Comparison of ENCODE assay signal across 1 cellular context in the genomic region with DNA sequence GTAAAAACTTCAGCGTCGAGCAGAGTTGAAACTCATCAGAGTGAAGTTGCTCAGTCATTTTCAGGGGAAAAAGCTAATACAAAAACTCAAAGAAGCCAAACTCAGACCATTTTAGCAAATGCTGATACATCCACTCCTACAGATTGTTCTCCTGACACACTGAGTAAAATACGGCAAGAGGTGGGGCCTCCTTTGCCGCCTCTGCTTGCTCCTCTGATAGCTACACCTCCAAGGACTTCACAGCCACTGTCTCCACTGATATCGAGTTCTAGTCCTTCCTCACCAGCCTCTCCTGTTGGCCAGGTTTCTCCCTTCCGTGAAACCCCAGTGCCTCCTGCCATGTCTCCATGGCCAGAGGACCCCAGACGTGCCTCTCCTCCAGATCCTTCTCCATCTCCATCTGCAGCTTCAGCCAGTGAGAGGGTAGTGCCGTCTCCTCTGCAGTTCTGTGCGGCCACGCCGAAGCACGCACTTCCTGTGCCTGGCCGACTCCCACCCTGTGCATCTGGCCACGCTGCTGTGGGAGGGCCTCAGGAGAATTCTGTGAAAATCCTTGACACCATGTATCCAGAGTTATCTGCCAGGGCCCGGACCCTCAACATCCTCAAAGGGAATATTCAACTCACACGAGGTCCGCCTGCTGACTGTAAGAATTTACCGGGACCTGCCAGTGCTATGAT.
TF ChIP-seq lines count a peak whose summit lies in the region.

No MANE protein-coding gene starts in this region.

TF ChIP-seq in WTC11, 78 proteins besides CTCF, POLR2A, EP300 and RAD21:
- TF ChIP-seq, protein P1, sequence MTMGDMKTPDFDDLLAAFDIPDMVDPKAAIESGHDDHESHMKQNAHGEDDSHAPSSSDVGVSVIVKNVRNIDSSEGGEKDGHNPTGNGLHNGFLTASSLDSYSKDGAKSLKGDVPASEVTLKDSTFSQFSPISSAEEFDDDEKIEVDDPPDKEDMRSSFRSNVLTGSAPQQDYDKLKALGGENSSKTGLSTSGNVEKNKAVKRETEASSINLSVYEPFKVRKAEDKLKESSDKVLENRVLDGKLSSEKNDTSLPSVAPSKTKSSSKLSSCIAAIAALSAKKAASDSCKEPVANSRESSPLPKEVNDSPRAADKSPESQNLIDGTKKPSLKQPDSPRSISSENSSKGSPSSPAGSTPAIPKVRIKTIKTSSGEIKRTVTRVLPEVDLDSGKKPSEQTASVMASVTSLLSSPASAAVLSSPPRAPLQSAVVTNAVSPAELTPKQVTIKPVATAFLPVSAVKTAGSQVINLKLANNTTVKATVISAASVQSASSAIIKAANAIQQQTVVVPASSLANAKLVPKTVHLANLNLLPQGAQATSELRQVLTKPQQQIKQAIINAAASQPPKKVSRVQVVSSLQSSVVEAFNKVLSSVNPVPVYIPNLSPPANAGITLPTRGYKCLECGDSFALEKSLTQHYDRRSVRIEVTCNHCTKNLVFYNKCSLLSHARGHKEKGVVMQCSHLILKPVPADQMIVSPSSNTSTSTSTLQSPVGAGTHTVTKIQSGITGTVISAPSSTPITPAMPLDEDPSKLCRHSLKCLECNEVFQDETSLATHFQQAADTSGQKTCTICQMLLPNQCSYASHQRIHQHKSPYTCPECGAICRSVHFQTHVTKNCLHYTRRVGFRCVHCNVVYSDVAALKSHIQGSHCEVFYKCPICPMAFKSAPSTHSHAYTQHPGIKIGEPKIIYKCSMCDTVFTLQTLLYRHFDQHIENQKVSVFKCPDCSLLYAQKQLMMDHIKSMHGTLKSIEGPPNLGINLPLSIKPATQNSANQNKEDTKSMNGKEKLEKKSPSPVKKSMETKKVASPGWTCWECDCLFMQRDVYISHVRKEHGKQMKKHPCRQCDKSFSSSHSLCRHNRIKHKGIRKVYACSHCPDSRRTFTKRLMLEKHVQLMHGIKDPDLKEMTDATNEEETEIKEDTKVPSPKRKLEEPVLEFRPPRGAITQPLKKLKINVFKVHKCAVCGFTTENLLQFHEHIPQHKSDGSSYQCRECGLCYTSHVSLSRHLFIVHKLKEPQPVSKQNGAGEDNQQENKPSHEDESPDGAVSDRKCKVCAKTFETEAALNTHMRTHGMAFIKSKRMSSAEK (CRISPR knock-in tag; IDR thresholded peaks at IDR 0.05; ENCODE audit: borderline replicate concordance), result no peak
